24 cellular contexts compared by ENCODE assay signal in the genomic region with DNA sequence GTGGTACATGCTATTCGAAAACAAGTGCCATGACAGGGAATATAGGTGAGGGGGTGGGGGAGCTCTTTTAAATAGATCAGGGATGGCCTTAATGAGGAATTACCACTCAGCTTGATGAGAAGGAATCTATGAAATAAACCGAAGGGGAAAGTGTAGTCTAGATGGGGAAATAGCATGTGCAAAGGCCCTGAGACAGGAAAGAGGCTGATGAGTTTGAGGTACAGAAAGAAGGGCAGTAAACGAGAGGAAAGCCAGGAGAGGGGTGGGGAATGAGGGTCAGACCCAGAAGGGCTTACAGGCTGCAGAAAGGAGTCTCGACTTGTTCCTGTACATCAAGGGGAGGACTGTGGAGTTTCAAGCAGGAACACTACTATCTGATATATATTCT. TPM values are rescaled to one million over a fixed set of nuclear protein-coding genes. Genes with fewer than 3 reads are reported as not detected.
A peak's percentile ranks its signal among the peaks of the same experiment; 100 is the strongest.
DNase-seq lines count a peak whose midpoint lies in the region; ATAC-seq, FAIRE-seq and TF ChIP-seq lines count a peak whose summit lies in the region.
"Had no signal": no experiment of that assay in that cellular context is flagged by ENCODE, and none has a peak within 500 bp of the region (broad histone marks: within the 10 kb centered on the region; RNA-seq: fewer than 3 reads in every experiment).

No MANE protein-coding gene starts in this region.

- in situ Hi-C loops in HepG2 (cut with HindIII; ENCODE audit: extremely low pct_ligation_motif_present, low pct_unique_long_range_greater_than_20kb) = no loop called here

- H3K79me2 ChIP-seq in HepG2 (ENCODE audit: insufficient read depth, low read length) (no peaks in the 10 kb centered on the region), neural progenitor cell (ENCODE audit: low read depth) (no peaks in the 10 kb centered on the region)

- no peak for TF ChIP-seq EP300 in HepG2 (IDR thresholded peaks at IDR 0.05; ENCODE audit: low read depth in 2 of 2, low read length in 2 of 2)
- no peak for TF ChIP-seq EP300 in HepG2 (CRISPR knock-in tag; IDR thresholded peaks at IDR 0.05; ENCODE audit: borderline replicate concordance)

- no peak for FAIRE-seq in HepG2 (lab: Jason Lieb, UNC)
- FAIRE-seq: A549, D721Med, GM12878, H54 had no signal

- H3K27ac ChIP-seq in HepG2 (ENCODE audit: extremely low read length, insufficient read depth, low read length) (no peak overlapping the region), neural progenitor cell (no peak overlapping the region), testis (no peak overlapping the region)
- H3K27ac ChIP-seq: A549; BLaER1 treated with 17β-estradiol and CSF1 and Interleukin-3, amounts not matched to agents 10 nM and 100 nM had no signal

- no peak overlapping the region for H3K4me3 Mint-ChIP-seq in activated T-helper 17 cell treated with anti-CD3 and anti-CD28 coated beads, Interleukin-2, amount 50 U/mL, for 72 hours
- H3K4me3 Mint-ChIP-seq in neural progenitor cell = no peak overlapping the region
- H3K4me3 Mint-ChIP-seq in activated naive CD4-positive, alpha-beta T cell treated with anti-CD3 and anti-CD28 coated beads, Interleukin-2, amount 10 ng/mL, durations not matched to agents 7 days and 5 days = no peak overlapping the region
- H3K4me3 Mint-ChIP-seq: CD14-positive monocyte; CD4-positive, alpha-beta T cell; CD8-positive, alpha-beta memory T cell had no signal

- H3K9me3 ChIP-seq in HepG2 (ENCODE audit: low read length) (no peaks in the 10 kb centered on the region), neural progenitor cell (ENCODE audit: low read depth) (no peaks in the 10 kb centered on the region), testis (no peaks in the 10 kb centered on the region)
- H3K9me3 ChIP-seq: A549; BE2C; BLaER1 treated with 17β-estradiol and CSF1 and Interleukin-3, amounts not matched to agents 10 nM and 100 nM; HAP-1 had no signal

- no peaks in the 10 kb centered on the region for H3K9me3 Mint-ChIP-seq in activated T-helper 17 cell treated with anti-CD3 and anti-CD28 coated beads, Interleukin-2, amount 50 U/mL, for 72 hours
- H3K9me3 Mint-ChIP-seq in neural progenitor cell = no peaks in the 10 kb centered on the region
- no peaks in the 10 kb centered on the region for H3K9me3 Mint-ChIP-seq in activated naive CD4-positive, alpha-beta T cell treated with anti-CD3 and anti-CD28 coated beads, Interleukin-2, amount 10 ng/mL, durations not matched to agents 7 days and 5 days
- H3K9me3 Mint-ChIP-seq: CD4-positive, alpha-beta T cell; CD8-positive, alpha-beta memory T cell had no signal

- H3K4me3 ChIP-seq in HepG2 (replicated peaks in 1 of 3; ENCODE audit: insufficient read depth in 1 of 3, low read depth in 2 of 3, low read length in 3 of 3) (no peak overlapping the region), neural progenitor cell (no peak overlapping the region), testis (no peak overlapping the region)
- H3K4me3 ChIP-seq: A549; BLaER1 treated with 17β-estradiol and CSF1 and Interleukin-3, amounts not matched to agents 10 nM and 100 nM; GM12878; HAP-1 had no signal

- TF ChIP-seq RAD21 in HepG2 (CRISPR knock-in tag; IDR thresholded peaks at IDR 0.05) = no peak

- 74% methylated on average over 4 of the region's 4 CpGs for WGBS in HepG2 (ENCODE audit: low lambda C conversion rate)
- WGBS in testis, 2 donors = 83 to 86% methylated on average over 4 of the region's 4 CpGs

- TF ChIP-seq CTCF in HepG2 (CRISPR knock-in tag; IDR thresholded peaks at IDR 0.05) = no peak
- TF ChIP-seq CTCF in neural progenitor cell (IDR thresholded peaks at IDR 0.05) = no peak
- TF ChIP-seq CTCF in testis (IDR thresholded peaks at IDR 0.05) = no peak

- ATAC-seq in activated T-helper 17 cell treated with anti-CD3 and anti-CD28 coated beads, Interleukin-2, amount 50 U/mL, for 72 hours (replicated peaks) = no peak
- no peak for ATAC-seq in HepG2
- ATAC-seq: A549, GM12878 had no signal

- H3K9ac ChIP-seq in HepG2 (ENCODE audit: insufficient read depth, low read depth, low read length) (no peak overlapping the region), neural progenitor cell (no peak overlapping the region)

- H2AFZ ChIP-seq in HepG2 (ENCODE audit: low read length) = no peak overlapping the region
- H2AFZ ChIP-seq in neural progenitor cell (replicated peaks) = no peak overlapping the region

- no peaks in the 10 kb centered on the region for H3K36me3 ChIP-seq in HepG2 (replicated peaks in 1 of 2; ENCODE audit: control insufficient read depth in 1 of 2, insufficient read depth in 2 of 2, low read length in 2 of 2)
- H3K36me3 ChIP-seq in neural progenitor cell = no peaks in the 10 kb centered on the region
- no peaks in the 10 kb centered on the region for H3K36me3 ChIP-seq in testis (ENCODE audit: low read depth, missing control alignments)
- H3K36me3 ChIP-seq: BE2C; BLaER1 treated with 17β-estradiol and CSF1 and Interleukin-3, amounts not matched to agents 10 nM and 100 nM; HAP-1 had no signal

- no peaks in the 10 kb centered on the region for H3K4me1 Mint-ChIP-seq in activated T-helper 17 cell treated with anti-CD3 and anti-CD28 coated beads, Interleukin-2, amount 50 U/mL, for 72 hours
- H3K4me1 Mint-ChIP-seq in neural progenitor cell = peaks cover 19% of the 10 kb centered on the region
- no peaks in the 10 kb centered on the region for H3K4me1 Mint-ChIP-seq in activated naive CD4-positive, alpha-beta T cell treated with anti-CD3 and anti-CD28 coated beads, Interleukin-2, amount 10 ng/mL, durations not matched to agents 7 days and 5 days
- H3K4me1 Mint-ChIP-seq: CD14-positive monocyte; CD8-positive, alpha-beta memory T cell had no signal

- DNase-seq in HepG2 (ENCODE audit: low spot score) = no peak
- no peak for DNase-seq in neural progenitor cell (ENCODE audit: low spot score)
- no peak for DNase-seq in activated naive CD4-positive, alpha-beta T cell treated with anti-CD3 and anti-CD28 coated beads, Interleukin-2, amount 10 ng/mL, durations not matched to agents 7 days and 5 days
- no peak for DNase-seq in testis
- DNase-seq in amniotic stem cell (lab: John Stamatoyannopoulos, UW) = no peak
- DNase-seq: 8988T; ACHN; AML-193; BE2C; CD4-positive, alpha-beta T cell; CD8-positive, alpha-beta memory T cell; DMS 273 treated with DMSO at 0.1 percent for 48 hours; DMS79; EL; GDM1; GOT3 had no signal

- H3K4me1 ChIP-seq in HepG2 (ENCODE audit: insufficient read depth, low read length) (peaks cover 84% of the 10 kb centered on the region), neural progenitor cell (peaks cover 6% of the 10 kb centered on the region), testis (no peaks in the 10 kb centered on the region)
- H3K4me1 ChIP-seq: BE2C, HAP-1 had no signal

- CTCF ChIA-PET in HepG2 (lab: Yijun Ruan, JAX; ENCODE audit: low intra/inter-chr PET ratio, low total read pairs) = no interaction called here
- CTCF ChIA-PET in activated naive CD4-positive, alpha-beta T cell treated with anti-CD3 and anti-CD28 coated beads, Interleukin-2, amount 10 ng/mL, durations not matched to agents 7 days and 5 days (lab: Charles Lee) = no interaction called here

- H3F3A ChIP-seq in neural progenitor cell (ENCODE audit: low read depth) = no peaks in the 10 kb centered on the region

- H3K27ac Mint-ChIP-seq in activated T-helper 17 cell treated with anti-CD3 and anti-CD28 coated beads, Interleukin-2, amount 50 U/mL, for 72 hours = peak overlapping the region; percentile 8
- H3K27ac Mint-ChIP-seq in neural progenitor cell = peak overlapping the region; percentile 14
- no peak overlapping the region for H3K27ac Mint-ChIP-seq in activated naive CD4-positive, alpha-beta T cell treated with anti-CD3 and anti-CD28 coated beads, Interleukin-2, amount 10 ng/mL, durations not matched to agents 7 days and 5 days
- H3K27ac Mint-ChIP-seq: CD4-positive, alpha-beta T cell had no signal

- intact Hi-C loops in HepG2 (cut with micrococcal nuclease; ENCODE audit: unreplicated experiment) = no loop called here
- intact Hi-C loops in testis (cut with DNase I; ENCODE audit: low total_unique reads) = no loop called here

- no peak for TF ChIP-seq POLR2A in HepG2 (IDR thresholded peaks at IDR 0.05; ENCODE audit: insufficient read depth in 1 of 2, low read depth in 2 of 2, low read length in 2 of 2)
- TF ChIP-seq POLR2A in testis (IDR thresholded peaks at IDR 0.05) = no peak

- POLR2A ChIA-PET in HepG2 (lab: Yijun Ruan, JAX) = no interaction called here

- H3K4me2 ChIP-seq in HepG2 (ENCODE audit: low read depth, low read length) = no peak overlapping the region
- H3K4me2 ChIP-seq in neural progenitor cell = no peak overlapping the region
- H3K4me2 ChIP-seq: A549; BLaER1 treated with 17β-estradiol and CSF1 and Interleukin-3, amounts not matched to agents 10 nM and 100 nM had no signal

- H3K27me3 ChIP-seq in HepG2 (ENCODE audit: control insufficient read depth in 1 of 2, insufficient read depth in 2 of 2, low read length in 2 of 2) (no peaks in the 10 kb centered on the region; a peak in 1 of 5 replicates), neural progenitor cell (no peaks in the 10 kb centered on the region), testis (no peaks in the 10 kb centered on the region)
- H3K27me3 ChIP-seq: BE2C; BLaER1 treated with 17β-estradiol and CSF1 and Interleukin-3, amounts not matched to agents 10 nM and 100 nM had no signal

- H4K20me1 ChIP-seq in HepG2 (ENCODE audit: insufficient read depth, low read length) = no peaks in the 10 kb centered on the region
- no peaks in the 10 kb centered on the region for H4K20me1 ChIP-seq in neural progenitor cell (ENCODE audit: low read depth)

- H3K27me3 Mint-ChIP-seq in activated T-helper 17 cell treated with anti-CD3 and anti-CD28 coated beads, Interleukin-2, amount 50 U/mL, for 72 hours = peaks cover 11% of the 10 kb centered on the region
- H3K27me3 Mint-ChIP-seq in neural progenitor cell (ENCODE audit: insufficient read depth, low read depth) = peaks cover 10% of the 10 kb centered on the region
- H3K27me3 Mint-ChIP-seq in activated naive CD4-positive, alpha-beta T cell treated with anti-CD3 and anti-CD28 coated beads, Interleukin-2, amount 10 ng/mL, durations not matched to agents 7 days and 5 days = peaks cover 19% of the 10 kb centered on the region
- H3K27me3 Mint-ChIP-seq: CD4-positive, alpha-beta T cell had no signal

- no TSS peak for BruUV-seq in HepG2 (replicated peaks; lab: Mats Ljungman, UMichigan)

- H3K36me3 Mint-ChIP-seq in activated T-helper 17 cell treated with anti-CD3 and anti-CD28 coated beads, Interleukin-2, amount 50 U/mL, for 72 hours (ENCODE audit: low read depth) = no peaks in the 10 kb centered on the region
- no peaks in the 10 kb centered on the region for H3K36me3 Mint-ChIP-seq in neural progenitor cell
- no peaks in the 10 kb centered on the region for H3K36me3 Mint-ChIP-seq in activated naive CD4-positive, alpha-beta T cell treated with anti-CD3 and anti-CD28 coated beads, Interleukin-2, amount 10 ng/mL, durations not matched to agents 7 days and 5 days
- H3K36me3 Mint-ChIP-seq: CD14-positive monocyte; CD8-positive, alpha-beta memory T cell had no signal

RNA-seq across cellular contexts. Expression of a gene that starts 12.2 kb away (rescaled TPM):
- total RNA-seq in activated T-helper 17 cell treated with anti-CD3 and anti-CD28 coated beads, Interleukin-2, amount 50 U/mL, for 72 hours = not detected
- total RNA-seq in HepG2 (2016; rRNA removed; fragmentation: Illumina TruSeq; extraction: Trizol) = 1.1 and 1.5 TPM in 2 replicates
- 0.30 and 0.35 TPM in 2 replicates for total RNA-seq in HepG2 (2016; cell fraction: cytosol; rRNA removed; fragmentation: Illumina TruSeq; extraction: Trizol; ENCODE audit: low read depth)
- 0.62 and 1.7 TPM in 2 replicates for total RNA-seq in HepG2 (2016; cell fraction: insoluble cytoplasmic fraction; rRNA removed; fragmentation: Illumina TruSeq; extraction: Trizol)
- 1.3 and 1.6 TPM in 2 replicates for total RNA-seq in HepG2 (2016; cell fraction: membrane; rRNA removed; fragmentation: Illumina TruSeq; extraction: Trizol)
- 2.9 and 3.0 TPM in 2 replicates for total RNA-seq in HepG2 (2016; cell fraction: nucleus; rRNA removed; fragmentation: Illumina TruSeq; extraction: Trizol)
- 2.3 and 4.0 TPM in 2 replicates for polyA plus RNA-seq in HepG2 (2011; rRNA removed)
- polyA plus RNA-seq in HepG2 (2011; cell fraction: cytosol; rRNA removed) = 1.5 and 2.5 TPM in 2 replicates
- 8.9 and 11.7 TPM in 2 replicates for polyA plus RNA-seq in HepG2 (2011; cell fraction: nucleus; rRNA removed)
- 5.0 and 8.8 TPM in 2 replicates for polyA plus RNA-seq in HepG2 (2012)
- 0.29 and 0.54 TPM in 2 replicates for polyA plus RNA-seq in HepG2 (2016; cell fraction: cytosol; fragmentation: Illumina TruSeq; extraction: Trizol; ENCODE audit: low read depth)
- polyA plus RNA-seq in HepG2 (2016; cell fraction: insoluble cytoplasmic fraction; fragmentation: Illumina TruSeq; extraction: Trizol; ENCODE audit: low read depth) = 0.86 and 1.1 TPM in 2 replicates
- 0.66 and 0.84 TPM in 2 replicates for polyA plus RNA-seq in HepG2 (2016; cell fraction: membrane; fragmentation: Illumina TruSeq; extraction: Trizol; ENCODE audit: low read depth)
- 2.6 and 4.2 TPM in 2 replicates for polyA plus RNA-seq in HepG2 (2016; cell fraction: nucleus; fragmentation: Illumina TruSeq; extraction: Trizol; ENCODE audit: insufficient read depth, low read depth)
- 5.2 TPM in 1 of 2 replicates, not detected in the other for polyA minus RNA-seq in HepG2 (2011; rRNA and poly(A)+ RNA removed; ENCODE audit: low replicate concordance)
- 1.8 and 4.1 TPM in 2 replicates for polyA minus RNA-seq in HepG2 (2011; cell fraction: cytosol; rRNA and poly(A)+ RNA removed)
- 9.0 and 11.7 TPM in 2 replicates for polyA minus RNA-seq in HepG2 (2011; cell fraction: nucleus; rRNA and poly(A)+ RNA removed)
- total RNA-seq in neural progenitor cell (ENCODE audit: low replicate concordance) = 0.03 TPM in 1 of 2 replicates, not detected in the other
- total RNA-seq in testis = 1 to 10 TPM; 1.8 to 2.9 TPM
- 1.1 TPM for polyA plus RNA-seq in testis (ENCODE audit: insufficient read depth, low read depth, low replicate concordance)
- total RNA-seq: CD4-positive, alpha-beta T cell; CD8-positive, alpha-beta memory T cell; GM12878 had no signal
- polyA plus RNA-seq: CD14-positive monocyte; CD8-positive, alpha-beta memory T cell had no signal
